Comparison of ENCODE assay signal across 8 cellular contexts in the genomic region with DNA sequence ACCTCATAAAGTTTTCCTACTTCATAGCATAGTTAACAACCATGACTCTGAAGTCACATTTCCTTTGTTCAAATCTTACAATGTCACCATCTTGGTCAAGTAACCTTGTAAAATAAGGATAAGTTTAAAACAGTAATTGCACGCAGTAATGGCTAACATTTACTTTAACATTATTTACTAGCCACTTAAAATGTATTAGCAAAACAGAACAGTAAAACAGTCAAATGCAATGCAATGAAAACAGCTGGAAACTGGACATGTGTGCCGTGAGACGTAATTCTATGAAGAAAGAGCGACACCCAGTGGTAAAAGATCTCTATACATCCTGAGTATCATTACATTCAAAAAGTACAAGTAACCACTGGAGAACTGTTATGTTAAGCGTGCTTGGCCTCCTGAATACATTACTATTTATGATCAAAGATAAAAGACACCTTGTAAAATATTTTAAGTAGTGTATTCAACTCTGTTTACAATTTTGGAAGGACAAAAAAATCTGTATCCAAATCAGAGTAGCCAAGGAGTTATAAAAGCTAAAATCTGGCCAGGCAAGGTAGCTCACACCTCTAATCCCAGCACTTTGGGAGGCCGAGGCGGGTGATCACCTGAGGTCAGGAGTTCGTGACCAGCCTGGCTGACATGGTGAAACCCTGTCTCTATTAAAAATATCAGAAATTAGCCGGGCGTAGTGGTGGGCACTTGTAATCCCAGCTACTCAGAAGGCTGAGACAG. TPM values are rescaled to one million over a fixed set of nuclear protein-coding genes. Genes with fewer than 3 reads are reported as not detected.
DNase-seq lines count a peak whose midpoint lies in the region; ATAC-seq and TF ChIP-seq lines count a peak whose summit lies in the region.

No MANE protein-coding gene starts in this region.

- H3K27ac ChIP-seq in OCI-LY1 (ENCODE audit: low read depth, low read length, poor library complexity, severe bottlenecking) (no peak overlapping the region), coronary artery (no peak overlapping the region), lung (ENCODE audit: low read depth in 1 of 2, low read length in 1 of 2) (no peak overlapping the region)

- peak; percentile 76 for TF ChIP-seq CTCF in OCI-LY1 (IDR thresholded peaks at IDR 0.05; ENCODE audit: low read length)
- peak; percentile 47 for TF ChIP-seq CTCF in coronary artery (IDR thresholded peaks at IDR 0.05)
- TF ChIP-seq CTCF in lung (IDR thresholded peaks at IDR 0.05; ENCODE audit: control extremely low read depth, extremely low read depth), result no peak

- H2AFZ ChIP-seq in OCI-LY1 (ENCODE audit: low read length), result no peak overlapping the region

- WGBS in lung, 2 donors, result 51 to 53% methylated on average over 10 of the region's 10 CpGs

- H3K36me3 ChIP-seq in OCI-LY1 (ENCODE audit: insufficient read depth, low read length) (peaks cover 50% of the 10 kb centered on the region), lung (ENCODE audit: control insufficient read depth in 2 of 2, insufficient read depth in 2 of 2, low read length in 2 of 2) (peaks cover 12 to 19% of the 10 kb centered on the region in 2 donors)

- no peak overlapping the region for H3K4me3 ChIP-seq in OCI-LY1 (ENCODE audit: low read depth, low read length, poor library complexity, severe bottlenecking)
- no peak overlapping the region for H3K4me3 ChIP-seq in coronary artery
- H3K4me3 ChIP-seq in lung, result no peak overlapping the region

- H3K4me2 ChIP-seq in OCI-LY1 (ENCODE audit: low read length), result no peak overlapping the region

- H3K9me3 ChIP-seq in OCI-LY1 (ENCODE audit: low read length), result no peaks in the 10 kb centered on the region
- no peaks in the 10 kb centered on the region for H3K9me3 ChIP-seq in lung (ENCODE audit: control insufficient read depth in 2 of 2, insufficient read depth in 1 of 2, low read length in 1 of 2)

- no peaks in the 10 kb centered on the region for H3K79me2 ChIP-seq in OCI-LY1 (ENCODE audit: insufficient read depth, low read length)

- H3K27me3 ChIP-seq in OCI-LY1 (ENCODE audit: insufficient read depth, low read length) (no peaks in the 10 kb centered on the region), lung (ENCODE audit: control insufficient read depth, insufficient read depth) (no peaks in the 10 kb centered on the region)

- no peak overlapping the region for H3K9ac ChIP-seq in OCI-LY1 (ENCODE audit: low read length)

- no peaks in the 10 kb centered on the region for H4K20me1 ChIP-seq in OCI-LY1 (ENCODE audit: insufficient read depth, low read length)

- no peaks in the 10 kb centered on the region for H3F3A ChIP-seq in OCI-LY1 (ENCODE audit: insufficient read depth, low read length)

- no peaks in the 10 kb centered on the region for H3K9me2 ChIP-seq in OCI-LY1 (ENCODE audit: low read depth, low read length)

- H3K4me1 ChIP-seq in OCI-LY1 (ENCODE audit: insufficient read depth, low read length, severe bottlenecking) (peaks cover 6% of the 10 kb centered on the region), lung (ENCODE audit: control insufficient read depth in 2 of 2, insufficient read depth in 2 of 2, low read length in 2 of 2) (no peaks in the 10 kb centered on the region)

- DNase-seq in DMS114 treated with DMSO at 0.1 percent for 48 hours (lab: John Stamatoyannopoulos, UW; ENCODE audit: unreplicated experiment) (peak; percentile 84), HuH-7.5 (ENCODE audit: low spot score) (peak; percentile 22), coronary artery (ENCODE audit: low spot score) (no peak), lung (ENCODE audit: low spot score) (no peak)
- DNase-seq in effector CD4-positive, alpha-beta T cell, result no peak

- ATAC-seq in GM19438 (IDR thresholded peaks at IDR 0.05; ENCODE audit: low read depth, unreplicated experiment) (peak; percentile 75), lung (ENCODE audit: insufficient read depth, low FRiP score) (peak; percentile 58), GM19463 (IDR thresholded peaks at IDR 0.05; ENCODE audit: unreplicated experiment) (no peak)

RNA-seq across cellular contexts. Expression of a gene that starts 27.2 kb away (rescaled TPM):
- total RNA-seq in lung, result 10 to 100 TPM; 18.8 to 47.8 TPM
- polyA plus RNA-seq in lung, result 1 to 10 TPM; 4.2 to 7.6 TPM

Comparison
In these comparisons a context has a peak if more than half of its experiments do, and no peak if none do; other contexts are left out.
1. DNase-seq: peak in DMS114 treated with DMSO at 0.1 percent for 48 hours (single experiment) and HuH-7.5 (single experiment); none in coronary artery (single experiment), lung (single experiment) and effector CD4-positive, alpha-beta T cell (single experiment).